Comparison of ENCODE assay signal across 1 cellular context in the genomic region with DNA sequence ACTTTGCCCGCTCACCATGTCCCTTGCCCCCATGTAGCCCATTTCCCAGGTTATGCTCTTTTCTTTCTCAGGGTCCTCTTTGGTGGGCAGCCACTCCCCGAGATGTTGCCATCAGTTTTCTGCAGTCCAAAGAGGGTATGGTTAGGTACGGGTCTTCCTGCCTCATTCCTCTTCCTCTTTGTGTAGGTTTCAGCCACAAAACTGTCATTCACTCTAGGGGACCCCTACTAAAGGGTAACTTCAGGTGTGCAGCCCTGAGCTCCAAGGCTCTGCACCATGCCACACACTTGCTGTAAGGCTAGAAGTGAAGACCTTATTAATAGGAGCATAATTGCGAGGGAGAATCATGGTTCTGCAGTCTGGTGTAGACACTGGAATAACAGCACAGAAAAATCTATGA.
TF ChIP-seq lines count a peak whose summit lies in the region.

No MANE protein-coding gene starts in this region.

TF ChIP-seq in HepG2, 621 proteins besides CTCF, POLR2A, EP300 and RAD21 (continued from another document):
- TF ChIP-seq, protein P1, sequence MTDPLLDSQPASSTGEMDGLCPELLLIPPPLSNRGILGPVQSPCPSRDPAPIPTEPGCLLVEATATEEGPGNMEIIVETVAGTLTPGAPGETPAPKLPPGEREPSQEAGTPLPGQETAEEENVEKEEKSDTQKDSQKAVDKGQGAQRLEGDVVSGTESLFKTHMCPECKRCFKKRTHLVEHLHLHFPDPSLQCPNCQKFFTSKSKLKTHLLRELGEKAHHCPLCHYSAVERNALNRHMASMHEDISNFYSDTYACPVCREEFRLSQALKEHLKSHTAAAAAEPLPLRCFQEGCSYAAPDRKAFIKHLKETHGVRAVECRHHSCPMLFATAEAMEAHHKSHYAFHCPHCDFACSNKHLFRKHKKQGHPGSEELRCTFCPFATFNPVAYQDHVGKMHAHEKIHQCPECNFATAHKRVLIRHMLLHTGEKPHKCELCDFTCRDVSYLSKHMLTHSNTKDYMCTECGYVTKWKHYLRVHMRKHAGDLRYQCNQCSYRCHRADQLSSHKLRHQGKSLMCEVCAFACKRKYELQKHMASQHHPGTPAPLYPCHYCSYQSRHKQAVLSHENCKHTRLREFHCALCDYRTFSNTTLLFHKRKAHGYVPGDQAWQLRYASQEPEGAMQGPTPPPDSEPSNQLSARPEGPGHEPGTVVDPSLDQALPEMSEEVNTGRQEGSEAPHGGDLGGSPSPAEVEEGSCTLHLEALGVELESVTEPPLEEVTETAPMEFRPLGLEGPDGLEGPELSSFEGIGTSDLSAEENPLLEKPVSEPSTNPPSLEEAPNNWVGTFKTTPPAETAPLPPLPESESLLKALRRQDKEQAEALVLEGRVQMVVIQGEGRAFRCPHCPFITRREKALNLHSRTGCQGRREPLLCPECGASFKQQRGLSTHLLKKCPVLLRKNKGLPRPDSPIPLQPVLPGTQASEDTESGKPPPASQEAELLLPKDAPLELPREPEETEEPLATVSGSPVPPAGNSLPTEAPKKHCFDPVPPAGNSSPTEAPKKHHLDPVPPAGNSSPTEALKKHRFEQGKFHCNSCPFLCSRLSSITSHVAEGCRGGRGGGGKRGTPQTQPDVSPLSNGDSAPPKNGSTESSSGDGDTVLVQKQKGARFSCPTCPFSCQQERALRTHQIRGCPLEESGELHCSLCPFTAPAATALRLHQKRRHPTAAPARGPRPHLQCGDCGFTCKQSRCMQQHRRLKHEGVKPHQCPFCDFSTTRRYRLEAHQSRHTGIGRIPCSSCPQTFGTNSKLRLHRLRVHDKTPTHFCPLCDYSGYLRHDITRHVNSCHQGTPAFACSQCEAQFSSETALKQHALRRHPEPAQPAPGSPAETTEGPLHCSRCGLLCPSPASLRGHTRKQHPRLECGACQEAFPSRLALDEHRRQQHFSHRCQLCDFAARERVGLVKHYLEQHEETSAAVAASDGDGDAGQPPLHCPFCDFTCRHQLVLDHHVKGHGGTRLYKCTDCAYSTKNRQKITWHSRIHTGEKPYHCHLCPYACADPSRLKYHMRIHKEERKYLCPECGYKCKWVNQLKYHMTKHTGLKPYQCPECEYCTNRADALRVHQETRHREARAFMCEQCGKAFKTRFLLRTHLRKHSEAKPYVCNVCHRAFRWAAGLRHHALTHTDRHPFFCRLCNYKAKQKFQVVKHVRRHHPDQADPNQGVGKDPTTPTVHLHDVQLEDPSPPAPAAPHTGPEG (CRISPR knock-in tag; IDR thresholded peaks at IDR 0.05), result no peak
- TF ChIP-seq NFYB (CRISPR knock-in tag; IDR thresholded peaks at IDR 0.05) (no peak), SMYD3 (CRISPR knock-in tag; IDR thresholded peaks at IDR 0.05) (no peak), PHF5A (CRISPR knock-in tag; IDR thresholded peaks at IDR 0.05; ENCODE audit: low read depth, unreplicated experiment) (no peak), RNF2 (conservative IDR thresholded peaks at IDR 0.05; ENCODE audit: low read depth) (no peak), FOXM1 (CRISPR knock-in tag; IDR thresholded peaks at IDR 0.05) (no peak), ZNF451 (CRISPR knock-in tag; IDR thresholded peaks at IDR 0.05) (no peak), NKX3-1 (CRISPR knock-in tag; IDR thresholded peaks at IDR 0.05) (no peak)
- TF ChIP-seq, protein P2, sequence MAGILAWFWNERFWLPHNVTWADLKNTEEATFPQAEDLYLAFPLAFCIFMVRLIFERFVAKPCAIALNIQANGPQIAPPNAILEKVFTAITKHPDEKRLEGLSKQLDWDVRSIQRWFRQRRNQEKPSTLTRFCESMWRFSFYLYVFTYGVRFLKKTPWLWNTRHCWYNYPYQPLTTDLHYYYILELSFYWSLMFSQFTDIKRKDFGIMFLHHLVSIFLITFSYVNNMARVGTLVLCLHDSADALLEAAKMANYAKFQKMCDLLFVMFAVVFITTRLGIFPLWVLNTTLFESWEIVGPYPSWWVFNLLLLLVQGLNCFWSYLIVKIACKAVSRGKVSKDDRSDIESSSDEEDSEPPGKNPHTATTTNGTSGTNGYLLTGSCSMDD (CRISPR knock-in tag; IDR thresholded peaks at IDR 0.05), result no peak
- TF ChIP-seq, protein P3, sequence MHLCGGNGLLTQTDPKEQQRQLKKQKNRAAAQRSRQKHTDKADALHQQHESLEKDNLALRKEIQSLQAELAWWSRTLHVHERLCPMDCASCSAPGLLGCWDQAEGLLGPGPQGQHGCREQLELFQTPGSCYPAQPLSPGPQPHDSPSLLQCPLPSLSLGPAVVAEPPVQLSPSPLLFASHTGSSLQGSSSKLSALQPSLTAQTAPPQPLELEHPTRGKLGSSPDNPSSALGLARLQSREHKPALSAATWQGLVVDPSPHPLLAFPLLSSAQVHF (CRISPR knock-in tag; IDR thresholded peaks at IDR 0.05), result no peak
- TF ChIP-seq, protein P4, sequence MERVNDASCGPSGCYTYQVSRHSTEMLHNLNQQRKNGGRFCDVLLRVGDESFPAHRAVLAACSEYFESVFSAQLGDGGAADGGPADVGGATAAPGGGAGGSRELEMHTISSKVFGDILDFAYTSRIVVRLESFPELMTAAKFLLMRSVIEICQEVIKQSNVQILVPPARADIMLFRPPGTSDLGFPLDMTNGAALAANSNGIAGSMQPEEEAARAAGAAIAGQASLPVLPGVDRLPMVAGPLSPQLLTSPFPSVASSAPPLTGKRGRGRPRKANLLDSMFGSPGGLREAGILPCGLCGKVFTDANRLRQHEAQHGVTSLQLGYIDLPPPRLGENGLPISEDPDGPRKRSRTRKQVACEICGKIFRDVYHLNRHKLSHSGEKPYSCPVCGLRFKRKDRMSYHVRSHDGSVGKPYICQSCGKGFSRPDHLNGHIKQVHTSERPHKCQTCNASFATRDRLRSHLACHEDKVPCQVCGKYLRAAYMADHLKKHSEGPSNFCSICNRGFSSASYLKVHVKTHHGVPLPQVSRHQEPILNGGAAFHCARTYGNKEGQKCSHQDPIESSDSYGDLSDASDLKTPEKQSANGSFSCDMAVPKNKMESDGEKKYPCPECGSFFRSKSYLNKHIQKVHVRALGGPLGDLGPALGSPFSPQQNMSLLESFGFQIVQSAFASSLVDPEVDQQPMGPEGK (CRISPR knock-in tag; IDR thresholded peaks at IDR 0.05), result no peak
